In genomic region chr16:30075503-30076275, GRCh38 we compare ENCODE assay signal across 8 cellular contexts. TPM values are rescaled to one million over a fixed set of nuclear protein-coding genes. Genes with fewer than 3 reads are reported as not detected.
DNase-seq lines count a peak whose midpoint lies in the region; ATAC-seq and TF ChIP-seq lines count a peak whose summit lies in the region.

Gene PPP4C, plus strand, starts transcription at chr16:30075994. Its CDS starts 384 bp downstream, at chr16:30076378.

- H3K36me3 ChIP-seq in cardiac muscle cell (peaks cover 24% of the 10 kb centered on the region), tibial nerve (peaks cover 3 to 65% (median 4%) of the 10 kb centered on the region in 3 donors)

- TF ChIP-seq EP300 in tibial nerve (IDR thresholded peaks at IDR 0.05): peak; percentile 71 to 93

- WGBS in tibial nerve, 2 donors: 2 to 3% methylated on average over 46 to 67 of the region's 67 CpGs

- no peaks in the 10 kb centered on the region for H3K9me3 Mint-ChIP-seq in activated naive CD8-positive, alpha-beta T cell treated with anti-CD3 and anti-CD28 coated beads, Interleukin-2, amount 50 U/mL, for 24 hours

- ATAC-seq in activated naive CD8-positive, alpha-beta T cell treated with anti-CD3 and anti-CD28 coated beads, Interleukin-2, amount 50 U/mL, for 24 hours: peak; percentile 86

- H3K4me3 ChIP-seq in HFF-Myc (replicated peaks; ENCODE audit: low read depth, low read length) (peak within 1 kb of the TSS; percentile 92), cardiac muscle cell (peak within 1 kb of the TSS; percentile 98), tibial nerve (peak within 1 kb of the TSS; percentile 84 to 100 (median 96))

- H3K4me3 Mint-ChIP-seq in activated naive CD8-positive, alpha-beta T cell treated with anti-CD3 and anti-CD28 coated beads, Interleukin-2, amount 50 U/mL, for 24 hours: peak within 1 kb of the TSS; percentile 93

- no peak for TF ChIP-seq CTCF in HFF-Myc (IDR thresholded peaks at IDR 0.05; ENCODE audit: low read depth, low read length, missing control alignments)
- TF ChIP-seq CTCF in cardiac muscle cell (IDR thresholded peaks at IDR 0.05; ENCODE audit: low read depth, low read length): peak; percentile 8
- no peak for TF ChIP-seq CTCF in tibial nerve (IDR thresholded peaks at IDR 0.05)

- peak; percentile 91 for DNase-seq in EH (ENCODE audit: low read depth)
- DNase-seq in HFF-Myc (ENCODE audit: extremely low read depth, low read depth): no peak
- DNase-seq in NCI-H128 (lab: John Stamatoyannopoulos, UW; ENCODE audit: unreplicated experiment): peak; percentile 33
- DNase-seq in T follicular helper cell (ENCODE audit: low read depth): peak; percentile 89
- peak; percentile 93 for DNase-seq in activated naive CD8-positive, alpha-beta T cell treated with anti-CD3 and anti-CD28 coated beads, Interleukin-2, amount 50 U/mL, for 24 hours
- DNase-seq in cardiac muscle cell (ENCODE audit: low read depth in 1 of 2, low spot score in 1 of 2): peak; percentile 94 to 96
- DNase-seq in pons (ENCODE audit: low spot score): peak; percentile 80
- peak; percentile 81 for DNase-seq in tibial nerve (ENCODE audit: low spot score in 2 of 2)

- H3K27me3 ChIP-seq in cardiac muscle cell (no peaks in the 10 kb centered on the region), tibial nerve (no peaks in the 10 kb centered on the region)

- H3K36me3 Mint-ChIP-seq in activated naive CD8-positive, alpha-beta T cell treated with anti-CD3 and anti-CD28 coated beads, Interleukin-2, amount 50 U/mL, for 24 hours (ENCODE audit: low read depth): peaks cover 55% of the 10 kb centered on the region

- peak within 1 kb of the TSS; percentile 95 for H3K27ac Mint-ChIP-seq in activated naive CD8-positive, alpha-beta T cell treated with anti-CD3 and anti-CD28 coated beads, Interleukin-2, amount 50 U/mL, for 24 hours

- H3K27ac ChIP-seq in cardiac muscle cell (peak within 1 kb of the TSS; percentile 79), tibial nerve (peak within 1 kb of the TSS; percentile 62 to 95 (median 92))

- peak; percentile 40 to 72 for TF ChIP-seq POLR2A in tibial nerve (IDR thresholded peaks at IDR 0.05)

- no peaks in the 10 kb centered on the region for H3K27me3 Mint-ChIP-seq in activated naive CD8-positive, alpha-beta T cell treated with anti-CD3 and anti-CD28 coated beads, Interleukin-2, amount 50 U/mL, for 24 hours

- H3K4me1 Mint-ChIP-seq in activated naive CD8-positive, alpha-beta T cell treated with anti-CD3 and anti-CD28 coated beads, Interleukin-2, amount 50 U/mL, for 24 hours: peaks cover 32% of the 10 kb centered on the region

- peaks cover 6% of the 10 kb centered on the region for H3K4me1 ChIP-seq in cardiac muscle cell (ENCODE audit: low read depth)
- peaks cover 0 to 42% (median 11%) of the 10 kb centered on the region in 4 donors for H3K4me1 ChIP-seq in tibial nerve

- no peaks in the 10 kb centered on the region for H3K9me3 ChIP-seq in cardiac muscle cell (ENCODE audit: low read depth)
- no peaks in the 10 kb centered on the region for H3K9me3 ChIP-seq in tibial nerve

RNA-seq across cellular contexts. Expression of gene PPP4C, which starts in this region (rescaled TPM):
- total RNA-seq in cardiac muscle cell (94.3 and 134 TPM in 2 replicates), tibial nerve (10 to 100 TPM; 21.1 to 54.3 (median 34.3) TPM)
- 217 and 225 TPM in 2 replicates for polyA plus RNA-seq in cardiac muscle cell
